Comparison of ENCODE assay signal across 1 cellular context in genomic region chr11:113814181-113814580, GRCh38.
TF ChIP-seq lines count a peak whose summit lies in the region.

No MANE protein-coding gene starts in this region.

TF ChIP-seq in GM23338, 12 proteins besides CTCF, POLR2A, EP300 and RAD21 (continued from another document):
- TF ChIP-seq ZNF462 (CRISPR knock-in tag; IDR thresholded peaks at IDR 0.05), result no peak
- no peak for TF ChIP-seq JUNB (IDR thresholded peaks at IDR 0.05; ENCODE audit: unreplicated experiment)
- no peak for TF ChIP-seq EZH2phosphoT487 (IDR thresholded peaks at IDR 0.05; ENCODE audit: unreplicated experiment)
- no peak for TF ChIP-seq ZNF331 (CRISPR knock-in tag; IDR thresholded peaks at IDR 0.05; ENCODE audit: low read depth)
- TF ChIP-seq NANOG (IDR thresholded peaks at IDR 0.05; ENCODE audit: borderline replicate concordance), result no peak
- no peak for TF ChIP-seq CREB1 (CRISPR knock-in tag; IDR thresholded peaks at IDR 0.05; ENCODE audit: low read depth)
- TF ChIP-seq STAT1 (IDR thresholded peaks at IDR 0.05; ENCODE audit: unreplicated experiment), result no peak
- no peak for TF ChIP-seq ETS1 (IDR thresholded peaks at IDR 0.05)
- TF ChIP-seq REST (IDR thresholded peaks at IDR 0.05; ENCODE audit: unreplicated experiment), result no peak
- TF ChIP-seq POLR2AphosphoS5 (IDR thresholded peaks at IDR 0.05; ENCODE audit: low read depth), result no peak
- no peak for TF ChIP-seq EZH2 (IDR thresholded peaks at IDR 0.05; ENCODE audit: low read depth, unreplicated experiment)
